Comparison of ENCODE assay signal across 22 cellular contexts in genomic region chr15:87706001-87706400, GRCh38.
"Had no signal": no experiment of that assay in that cellular context is flagged by ENCODE, and none has a peak within 500 bp of the region (broad histone marks: within the 10 kb centered on the region; RNA-seq: fewer than 3 reads in every experiment).

No MANE protein-coding gene starts in this region.

- H3K27me3 ChIP-seq: colonic mucosa, foreskin keratinocyte, gastroesophageal sphincter, heart right ventricle had no signal

- H3K9me3 ChIP-seq: colonic mucosa, gastroesophageal sphincter, left lung, lower lobe of right lung had no signal

- H3K9me3 Mint-ChIP-seq: dendritic cell treated with granulocyte-macrophage colony-stimulating factor and Interleukin-4, amounts not matched to agents 40 ng/mL and 50 ng/mL, for 4 days; endodermal cell had no signal

- H3K4me3 Mint-ChIP-seq: dendritic cell treated with granulocyte-macrophage colony-stimulating factor and Interleukin-4, amounts not matched to agents 40 ng/mL and 50 ng/mL, for 4 days; effector memory CD8-positive, alpha-beta T cell; endodermal cell; mesothelial cell of epicardium had no signal

- ATAC-seq: effector memory CD8-positive, alpha-beta T cell; esophagus mucosa; foreskin keratinocyte; gastroesophageal sphincter; heart right ventricle; left cardiac atrium; left lung; left ventricle myocardium superior; lower lobe of right lung; mucosa of descending colon had no signal

- H3K4me3 ChIP-seq: colonic mucosa, gastroesophageal sphincter, heart right ventricle, left lung, lower lobe of right lung, mucosa of descending colon had no signal

- H3K36me3 ChIP-seq: colonic mucosa, gastroesophageal sphincter, heart right ventricle, left lung, lower lobe of right lung had no signal

- H3K36me3 Mint-ChIP-seq: mesothelial cell of epicardium had no signal

- H3K4me1 Mint-ChIP-seq: naive B cell had no signal

- H3K27ac Mint-ChIP-seq: dendritic cell treated with granulocyte-macrophage colony-stimulating factor and Interleukin-4, amounts not matched to agents 40 ng/mL and 50 ng/mL, for 4 days; effector memory CD8-positive, alpha-beta T cell; endodermal cell; mesothelial cell of epicardium; naive B cell had no signal

- DNase-seq: colonic mucosa; cortex of kidney; effector CD8-positive, alpha-beta T cell; effector memory CD8-positive, alpha-beta T cell; endodermal cell; erythroblast; foreskin keratinocyte; head of caudate nucleus; heart right ventricle; hippocampal formation; left cardiac atrium; left lung; left ventricle myocardium superior; lower lobe of right lung; mesenchymal stem cell; mucosa of descending colon; naive B cell had no signal

- H3K27me3 Mint-ChIP-seq: naive B cell had no signal

- H3K27ac ChIP-seq: colonic mucosa, epithelial cell of prostate, foreskin keratinocyte, gastroesophageal sphincter, heart right ventricle, left lung, lower lobe of right lung had no signal

- H3K4me1 ChIP-seq: colonic mucosa, foreskin keratinocyte, gastroesophageal sphincter, lower lobe of right lung had no signal
